In the genomic region with DNA sequence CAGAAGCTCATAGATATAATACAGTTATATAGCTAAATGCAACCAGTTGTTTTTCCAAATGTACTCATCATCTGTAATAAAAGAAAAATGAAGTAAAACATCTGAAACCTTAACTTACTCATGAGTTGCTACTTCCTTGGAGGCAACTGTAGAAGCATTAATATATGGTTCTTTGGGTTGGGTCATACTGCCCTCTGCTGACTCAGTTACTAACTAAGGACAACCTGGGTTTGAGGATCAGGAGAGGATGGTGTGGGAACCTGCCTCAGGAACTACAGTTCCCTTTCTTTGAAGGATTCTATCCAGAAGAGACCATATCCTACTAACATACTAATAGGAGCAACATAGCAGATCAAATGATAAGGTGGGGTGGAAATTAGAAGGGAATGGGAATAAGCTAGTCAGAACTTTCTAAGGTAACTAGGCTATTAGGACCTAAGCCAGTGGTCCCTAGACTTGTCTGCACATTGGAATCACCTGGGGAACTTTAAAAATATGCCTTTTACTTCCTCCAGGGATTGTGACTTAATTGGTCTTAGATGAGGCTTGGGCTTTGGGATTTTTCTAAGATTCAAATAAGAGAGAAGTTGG, we compare ENCODE assay signal across 8 cellular contexts. TPM values are rescaled to one million over a fixed set of nuclear protein-coding genes. Genes with fewer than 3 reads are reported as not detected.
A peak's percentile ranks its signal among the peaks of the same experiment; 100 is the strongest.
DNase-seq lines count a peak whose midpoint lies in the region; ATAC-seq and TF ChIP-seq lines count a peak whose summit lies in the region.

No MANE protein-coding gene starts in this region.

- peaks cover 0 to 71% (median 3%) of the 10 kb centered on the region in 3 donors for H3K36me3 Mint-ChIP-seq in naive thymus-derived CD8-positive, alpha-beta T cell

- POLR2A ChIA-PET in naive thymus-derived CD8-positive, alpha-beta T cell (lab: Charles Lee), result no interaction called here

- TF ChIP-seq CTCF in AG09319 (IDR thresholded peaks at IDR 0.05; ENCODE audit: low read depth, low read length), result peak; percentile 66

- H3K27ac Mint-ChIP-seq in naive thymus-derived CD8-positive, alpha-beta T cell, result no peak overlapping the region

- peak overlapping the region; percentile 2 for H3K27ac ChIP-seq in epithelial cell of prostate

- H3K4me1 Mint-ChIP-seq in naive thymus-derived CD8-positive, alpha-beta T cell, result peaks cover 0 to 7% (median 2%) of the 10 kb centered on the region in 4 donors

- ATAC-seq in naive thymus-derived CD8-positive, alpha-beta T cell, result peak; percentile 65 to 69

- DNase-seq in AG09319 (ENCODE audit: extremely low read depth, low read depth) (peak; percentile 45), GDM1 (lab: John Stamatoyannopoulos, UW) (peak; percentile 38), HPDE6-E6E7 (ENCODE audit: extremely low spot score) (peak; percentile 21), T follicular helper cell (ENCODE audit: low read depth) (peak; percentile 5), epithelial cell of prostate (ENCODE audit: low read depth, low spot score) (no peak), NCI-H345 treated with DMSO at 0.1 percent for 48 hours (lab: John Stamatoyannopoulos, UW; ENCODE audit: unreplicated experiment) (no peak)
- peak in 4 of 10 donors; percentile 20 to 36 (median 34) for DNase-seq in naive thymus-derived CD8-positive, alpha-beta T cell
- DNase-seq in stimulated activated naive CD4-positive, alpha-beta T cell treated with Interleukin-2 at 50 U/mL for 16 hours (lab: John Stamatoyannopoulos, UW), result no peak

- no peaks in the 10 kb centered on the region for H3K27me3 Mint-ChIP-seq in naive thymus-derived CD8-positive, alpha-beta T cell

- H3K9me3 Mint-ChIP-seq in naive thymus-derived CD8-positive, alpha-beta T cell, result no peaks in the 10 kb centered on the region

- H3K4me3 Mint-ChIP-seq in naive thymus-derived CD8-positive, alpha-beta T cell, result no peak overlapping the region

RNA-seq across cellular contexts. Expression of a gene that starts 20.7 kb away (rescaled TPM):
- 10 to 100 TPM; 34.2 to 39.4 TPM for total RNA-seq in naive thymus-derived CD8-positive, alpha-beta T cell
- polyA plus RNA-seq in naive thymus-derived CD8-positive, alpha-beta T cell, result 10 to 100 TPM; 33.3 to 34.7 (median 33.8) TPM

RNA-seq across cellular contexts. Expression of a gene that starts 20.8 kb away (rescaled TPM):
- 10 to 100 TPM; 35.5 to 37.5 TPM for total RNA-seq in naive thymus-derived CD8-positive, alpha-beta T cell
- 10 to 100 TPM; 61.2 to 69.1 (median 64.6) TPM for polyA plus RNA-seq in naive thymus-derived CD8-positive, alpha-beta T cell

RNA-seq across cellular contexts. Expression of a gene that starts 51.9 kb away (rescaled TPM):
- total RNA-seq in naive thymus-derived CD8-positive, alpha-beta T cell, result 1 to 10 TPM; 2.8 to 2.9 TPM
- under 1 TPM; 0.33 to 0.83 (median 0.82) TPM for polyA plus RNA-seq in naive thymus-derived CD8-positive, alpha-beta T cell

Comparison
In these comparisons a context has a peak if more than half of its experiments do, and no peak if none do; other contexts are left out.
1. DNase-seq: peak in AG09319 (single experiment), GDM1 (single experiment), HPDE6-E6E7 (single experiment) and T follicular helper cell (single experiment); none in epithelial cell of prostate (single experiment), NCI-H345 treated with DMSO at 0.1 percent for 48 hours (single experiment) and stimulated activated naive CD4-positive, alpha-beta T cell treated with Interleukin-2 at 50 U/mL for 16 hours (single experiment).